Comparison of ENCODE assay signal across 8 cellular contexts in genomic region chr7:41955475-41956243, GRCh38.
DNase-seq lines count a peak whose midpoint lies in the region; ATAC-seq lines count a peak whose summit lies in the region.

No MANE protein-coding gene starts in this region.

- ATAC-seq in esophagus mucosa (peak; percentile 87), GM21367 (IDR thresholded peaks at IDR 0.05; ENCODE audit: unreplicated experiment) (no peak)

- peak overlapping the region; percentile 73 for H3K27ac ChIP-seq in muscle layer of colon (ENCODE audit: low read depth, low read length)

- H3K9me3 ChIP-seq in muscle layer of colon (ENCODE audit: low read length), result no peaks in the 10 kb centered on the region

- DNase-seq in Daoy (ENCODE audit: low read depth) (peak; percentile 100), RPMI8226 (peak; percentile 57), DMS153 (lab: John Stamatoyannopoulos, UW) (no peak), NCI-H2196 treated with DMSO at 0.1 percent for 48 hours (lab: John Stamatoyannopoulos, UW; ENCODE audit: unreplicated experiment) (no peak), DMS53 (lab: John Stamatoyannopoulos, UW) (no peak)

- no peak overlapping the region for H3K9ac ChIP-seq in muscle layer of colon (ENCODE audit: low read length)

- H3K27me3 ChIP-seq in muscle layer of colon (ENCODE audit: control insufficient read depth in 1 of 2, insufficient read depth in 2 of 2, low read length in 2 of 2), result no peaks in the 10 kb centered on the region

- peak overlapping the region in 1 of 2 donors; percentile 21 for H3K4me3 ChIP-seq in muscle layer of colon (ENCODE audit: low read depth in 1 of 2, low read length in 2 of 2)

- H3K4me1 ChIP-seq in muscle layer of colon (ENCODE audit: insufficient read depth, low read length), result peaks cover 33% of the 10 kb centered on the region

- H3K36me3 ChIP-seq in muscle layer of colon (ENCODE audit: insufficient read depth, low read length), result no peaks in the 10 kb centered on the region

Comparison
In these comparisons a context has a peak if more than half of its experiments do, and no peak if none do; other contexts are left out.
1. DNase-seq: peak in Daoy (single experiment) and RPMI8226 (single experiment); none in DMS153 (single experiment), NCI-H2196 treated with DMSO at 0.1 percent for 48 hours (single experiment) and DMS53 (single experiment).